In the genomic region with DNA sequence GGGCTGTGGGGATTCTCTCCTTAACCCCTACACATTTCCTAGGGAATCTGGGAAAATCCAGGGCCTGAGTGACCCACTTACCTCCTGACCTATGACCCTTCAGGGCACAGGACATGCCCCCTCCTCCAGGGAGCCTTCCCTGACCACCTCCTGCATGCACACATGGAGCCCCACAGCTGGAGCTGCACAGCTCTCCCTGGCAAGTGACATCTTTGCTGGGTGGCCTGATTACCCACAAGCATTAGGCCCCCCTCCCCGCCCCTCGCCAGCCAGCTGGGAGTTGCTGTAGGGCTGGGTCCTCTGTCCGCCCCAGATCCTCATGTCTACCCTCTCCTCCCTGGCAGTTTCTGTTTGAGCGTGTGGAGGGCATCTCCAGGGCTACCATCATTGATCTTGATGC, we compare ENCODE assay signal across 15 cellular contexts. TPM values are rescaled to one million over a fixed set of nuclear protein-coding genes. Genes with fewer than 3 reads are reported as not detected.
DNase-seq lines count a peak whose midpoint lies in the region; ATAC-seq, FAIRE-seq and TF ChIP-seq lines count a peak whose summit lies in the region.
"Had no signal": no experiment of that assay in that cellular context is flagged by ENCODE, and none has a peak within 500 bp of the region (broad histone marks: within the 10 kb centered on the region; RNA-seq: fewer than 3 reads in every experiment).

No MANE protein-coding gene starts in this region.

- no peak overlapping the region for H2BK12ac ChIP-seq in neuronal stem cell (ENCODE audit: low read length)

- CTCF ChIA-PET in GM12878 (lab: Yijun Ruan, JAX) = interaction anchor here (8.1 kb wide), 1 partner anchor 146 kb away, joined by 231 read pairs; no protein-coding TSS in a partner anchor

- no peaks in the 10 kb centered on the region for H3K36me3 ChIP-seq in GM12878 (ENCODE audit: control insufficient read depth in 2 of 2, insufficient read depth in 2 of 2, low read length in 1 of 2)
- peaks cover 0 to 2% of the 10 kb centered on the region in 2 donors for H3K36me3 ChIP-seq in neuronal stem cell (replicated peaks in 1 of 2; ENCODE audit: control insufficient read depth in 2 of 2, insufficient read depth in 2 of 2, low read length in 2 of 2)
- no peaks in the 10 kb centered on the region for H3K36me3 ChIP-seq in aorta (ENCODE audit: control insufficient read depth in 1 of 2, insufficient read depth in 2 of 2, low read length in 1 of 2)
- no peaks in the 10 kb centered on the region for H3K36me3 ChIP-seq in breast epithelium

- no peak overlapping the region for H3K4ac ChIP-seq in neuronal stem cell (ENCODE audit: low read length)

- intact Hi-C loops in left ventricle myocardium superior (cut with micrococcal nuclease) (no loop called here), cardiac septum (cut with DNase I) (no loop called here), GM12878 (cut with micrococcal nuclease; ENCODE audit: unreplicated experiment) (no loop called here), aorta (cut with DNase I) (no loop called here), breast epithelium (cut with DNase I; ENCODE audit: low total_unique reads) (loop anchor here (5.0 kb wide), 1 partner anchor 146 kb away; no protein-coding TSS in a partner anchor)

- WGBS in GM12878 (ENCODE audit: insufficient coverage, insufficient replicate concordance, low lambda C conversion rate, missing lambda C conversion rate) = 8% methylated on average over 4 of the region's 4 CpGs
- WGBS in neuronal stem cell (ENCODE audit: extremely low coverage in 2 of 2, insufficient read length in 2 of 2, insufficient replicate concordance in 1 of 2), 2 donors = no CpG with 5 or more reads among the region's 4 CpGs
- WGBS in aorta, 2 donors = 94 to 98% methylated on average over 4 of the region's 4 CpGs

- H3K18ac ChIP-seq in neuronal stem cell (ENCODE audit: low read length) = no peak overlapping the region

- H3K4me3 ChIP-seq in GM12878 = no peak overlapping the region
- H3K4me3 ChIP-seq in neuronal stem cell (ENCODE audit: low read length in 2 of 2) = no peak overlapping the region
- H3K4me3 ChIP-seq in aorta (ENCODE audit: low read length in 2 of 2) = no peak overlapping the region
- H3K4me3 ChIP-seq in breast epithelium = no peak overlapping the region

- TF ChIP-seq POLR2A in GM12878 (IDR thresholded peaks at IDR 0.05; ENCODE audit: low read depth, low read length) (no peak), breast epithelium (IDR thresholded peaks at IDR 0.05) (no peak)

- ATAC-seq in left ventricle myocardium superior (no peak), GM12878 (no peak), aorta (ENCODE audit: low FRiP score) (no peak)

- no peak overlapping the region for H2BK15ac ChIP-seq in neuronal stem cell (ENCODE audit: low read length)

- H4K91ac ChIP-seq in neuronal stem cell (ENCODE audit: low read depth, low read length, poor library complexity) = no peak overlapping the region

- H3K4me2 ChIP-seq in GM12878 (ENCODE audit: control insufficient read depth, insufficient read depth) = no peak overlapping the region
- H3K4me2 ChIP-seq in neuronal stem cell (ENCODE audit: insufficient read depth, low read length, poor library complexity, severe bottlenecking) = no peak overlapping the region

- DNase-seq in left ventricle myocardium superior (peak; percentile 18), cardiac septum (ENCODE audit: low spot score) (no peak), GM12878 (ENCODE audit: low read depth, low spot score) (no peak), neuronal stem cell (ENCODE audit: low spot score) (no peak), aorta (peak; percentile 24 to 62), NCI-H1092 (lab: John Stamatoyannopoulos, UW) (no peak), breast epithelium (ENCODE audit: low spot score in 2 of 2) (no peak), G401 (ENCODE audit: low spot score) (no peak)
- DNase-seq: C1 segment of cervical spinal cord; Calu3; CD4-positive, alpha-beta T cell; DMS 273 treated with DMSO at 0.1 percent for 48 hours; GOT3; H9 had no signal

- no peak for FAIRE-seq in GM12878 (lab: Jason Lieb, UNC)
- FAIRE-seq: GM12891 had no signal

- SMC1A ChIA-PET in GM12878 (lab: Charles Lee; ENCODE audit: uncharacterized antibody, unreplicated experiment) = no interaction called here

- no peak for TF ChIP-seq RAD21 in GM12878 (IDR thresholded peaks at IDR 0.05; ENCODE audit: insufficient read depth, low read depth, low read length)

- H2AFZ ChIP-seq in GM12878 (ENCODE audit: control insufficient read depth, low read depth, low read length) (no peak overlapping the region), neuronal stem cell (ENCODE audit: low read length) (no peak overlapping the region)

- TF ChIP-seq CTCF in GM12878 (IDR thresholded peaks at IDR 0.05 in 2 of 3, conservative IDR thresholded peaks at IDR 0.05 in 1 of 3; ENCODE audit: control insufficient read depth in 2 of 3, extremely low read depth in 1 of 3, insufficient read depth in 1 of 3, low read depth in 3 of 3, low read length in 3 of 3) (no peak), breast epithelium (IDR thresholded peaks at IDR 0.05) (no peak)

- RAD21 ChIA-PET in GM12878 (lab: Charles Lee; ENCODE audit: unreplicated experiment) = no interaction called here

- no peak overlapping the region for H2BK120ac ChIP-seq in neuronal stem cell (ENCODE audit: low read depth, low read length)

- H3K79me1 ChIP-seq in neuronal stem cell (ENCODE audit: low read depth, low read length) = no peaks in the 10 kb centered on the region

- no peaks in the 10 kb centered on the region for H3K79me2 ChIP-seq in GM12878 (ENCODE audit: control insufficient read depth, insufficient read depth, low read length)

- H3K14ac ChIP-seq in neuronal stem cell (ENCODE audit: low read length) = no peak overlapping the region

- in situ Hi-C loops in GM12878 (cut with MboI) (no loop called here), G401 (cut with HindIII; ENCODE audit: low sequenced_read_pairs) (no loop called here)

- H4K8ac ChIP-seq in neuronal stem cell (ENCODE audit: low read depth, low read length) = no peak overlapping the region

- peak overlapping the region; percentile 20 for H3K23ac ChIP-seq in neuronal stem cell (ENCODE audit: low read depth, low read length, poor library complexity)

- POLR2A ChIA-PET in GM12878 (lab: Charles Lee) = no interaction called here

- H4K20me1 ChIP-seq in GM12878 (ENCODE audit: control insufficient read depth, insufficient read depth) = no peaks in the 10 kb centered on the region

- H3K27me3 ChIP-seq in GM12878 (replicated peaks in 1 of 2; ENCODE audit: control insufficient read depth in 2 of 2, insufficient read depth in 2 of 2, low read length in 1 of 2) = no peaks in the 10 kb centered on the region; a peak in 1 of 4 replicates
- peaks cover 0 to 1% (median 0%) of the 10 kb centered on the region in 3 experiments for H3K27me3 ChIP-seq in neuronal stem cell (ENCODE audit: control insufficient read depth in 3 of 3, insufficient read depth in 3 of 3, low read depth in 1 of 3, low read length in 3 of 3)
- no peaks in the 10 kb centered on the region for H3K27me3 ChIP-seq in aorta (ENCODE audit: control insufficient read depth in 1 of 2, insufficient read depth in 2 of 2, low read length in 1 of 2)
- no peaks in the 10 kb centered on the region for H3K27me3 ChIP-seq in breast epithelium

- H3K9me3 ChIP-seq in GM12878 (replicated peaks; ENCODE audit: control insufficient read depth, insufficient read depth, low read length) (no peaks in the 10 kb centered on the region), neuronal stem cell (replicated peaks in 1 of 2; ENCODE audit: control insufficient read depth in 2 of 2, insufficient read depth in 1 of 2, low read depth in 1 of 2, low read length in 2 of 2) (no peaks in the 10 kb centered on the region), aorta (ENCODE audit: control insufficient read depth, low read length) (no peaks in the 10 kb centered on the region), breast epithelium (no peaks in the 10 kb centered on the region)

- H3K4me1 ChIP-seq in GM12878 (ENCODE audit: control insufficient read depth, insufficient read depth, low read length) (peaks cover 9% of the 10 kb centered on the region), neuronal stem cell (ENCODE audit: control insufficient read depth in 2 of 2, insufficient read depth in 1 of 2, low read depth in 1 of 2, low read length in 2 of 2) (peaks cover 14 to 15% of the 10 kb centered on the region in 2 donors), aorta (ENCODE audit: control insufficient read depth in 1 of 2, insufficient read depth in 2 of 2, low read length in 2 of 2) (no peaks in the 10 kb centered on the region), breast epithelium (peaks cover 0 to 4% of the 10 kb centered on the region in 2 donors)

- no peak overlapping the region for H3K9ac ChIP-seq in GM12878 (ENCODE audit: control insufficient read depth, insufficient read depth, low read length)
- no peak overlapping the region for H3K9ac ChIP-seq in neuronal stem cell (ENCODE audit: low read depth, low read length, poor library complexity)

- TF ChIP-seq EP300 in GM12878 (IDR thresholded peaks at IDR 0.05; ENCODE audit: borderline replicate concordance in 1 of 2, control insufficient read depth in 1 of 2, low read depth in 2 of 2, low read length in 2 of 2) = no peak

- H2AK5ac ChIP-seq in neuronal stem cell (ENCODE audit: low read depth, low read length) = peak overlapping the region; percentile 48

- H2BK5ac ChIP-seq in neuronal stem cell (ENCODE audit: low read length) = peak overlapping the region; percentile 45

- H3K27ac ChIP-seq in GM12878 (ENCODE audit: control insufficient read depth, insufficient read depth) = no peak overlapping the region
- no peak overlapping the region for H3K27ac ChIP-seq in neuronal stem cell (replicated peaks; ENCODE audit: low read length)
- no peak overlapping the region for H3K27ac ChIP-seq in aorta (ENCODE audit: low read depth in 1 of 2, low read length in 2 of 2)
- no peak overlapping the region for H3K27ac ChIP-seq in breast epithelium

- BruUV-seq in GM12878 (replicated peaks; lab: Mats Ljungman, UMichigan) = no TSS peak

RNA-seq across cellular contexts. Expression of gene HDAC11, which starts 21.4 kb away (rescaled TPM):
- total RNA-seq in left ventricle myocardium superior (39.8 TPM), cardiac septum (30.7 TPM), GM12878 (2014; rRNA removed) (0.16 and 0.62 TPM in 2 replicates), GM12878 (2014; rRNA removed; fragmentation: Illumina TruSeq; extraction: Trizol) (0.14 and 0.22 TPM in 2 replicates), GM12878 (2021) (0.33 and 0.80 TPM in 2 replicates), aorta (10 to 100 TPM; 16.8 to 19.9 TPM), breast epithelium (10 to 100 TPM; 14.2 to 21.7 (median 14.4) TPM)
- total RNA-seq in GM12878 (2013; cell fraction: nucleolus; rRNA removed) = 0.42 and 0.54 TPM in 2 replicates
- polyA plus RNA-seq in GM12878 (2011; ENCODE audit: low read depth) = 0.89 TPM
- polyA plus RNA-seq in GM12878 (2011; rRNA removed) (0.73 and 0.75 TPM in 2 replicates), GM12878 (2014; fragmentation: Illumina TruSeq; extraction: Trizol) (0.07 TPM in 1 of 2 replicates, not detected in the other), GM12878 (2014; fragmentation: Nextera tagmentation; extraction: Ambion mirVana) (under 1 TPM in 1 of 2 experiments, not detected in 1; 0.04 TPM), GM12878 (2014; rRNA removed) (0.11 and 0.76 TPM in 2 replicates), GM12878 (2016; fragmentation: Nextera tagmentation; extraction: Ambion mirVana) (under 1 TPM; 0.11 to 0.13 TPM), aorta (10 to 100 TPM; 18.9 to 22.2 TPM)
- polyA plus RNA-seq in GM12878 (2011; cell fraction: cytosol; rRNA removed) = 1.1 and 1.2 TPM in 2 replicates
- 0.66 and 1.2 TPM in 2 replicates for polyA plus RNA-seq in GM12878 (2011; cell fraction: nucleus; rRNA removed)
- 0.95 and 1.7 TPM in 2 replicates for polyA plus RNA-seq in GM12878 (2012)
- polyA minus RNA-seq in GM12878 (2011; rRNA and poly(A)+ RNA removed) = 0.66 and 1.2 TPM in 2 replicates
- not detected in 2 replicates for polyA minus RNA-seq in GM12878 (2011; cell fraction: cytosol; rRNA and poly(A)+ RNA removed)
- 0.60 and 0.86 TPM in 2 replicates for polyA minus RNA-seq in GM12878 (2011; cell fraction: nucleus; rRNA and poly(A)+ RNA removed)
- 7.3 TPM for polyA plus RNA-seq in neuronal stem cell (2013, experiment 1 of 2)
- 7.6 TPM for polyA plus RNA-seq in neuronal stem cell (2013, experiment 2 of 2)
- 15.3 and 30.3 TPM in 2 replicates for total RNA-seq in G401 (2014; rRNA removed; shearing (Covaris generic))

RNA-seq across cellular contexts. Expression of gene FBLN2, which starts 47.4 kb away (rescaled TPM):
- total RNA-seq in left ventricle myocardium superior = 53.8 TPM
- total RNA-seq in cardiac septum = 64.6 TPM
- not detected in 2 replicates for total RNA-seq in GM12878 (2013; cell fraction: nucleolus; rRNA removed)
- total RNA-seq in GM12878 (2014; rRNA removed) = 0.11 TPM in 2 replicates
- 0.13 TPM in 1 of 2 replicates, not detected in the other for total RNA-seq in GM12878 (2014; rRNA removed; fragmentation: Illumina TruSeq; extraction: Trizol)
- 0.27 and 0.41 TPM in 2 replicates for total RNA-seq in GM12878 (2021)
- 0.14 TPM for polyA plus RNA-seq in GM12878 (2011; ENCODE audit: low read depth)
- polyA plus RNA-seq in GM12878 (2011; rRNA removed) = 0.03 and 0.04 TPM in 2 replicates
- polyA plus RNA-seq in GM12878 (2011; cell fraction: cytosol; rRNA removed) = 0.03 and 0.06 TPM in 2 replicates
- polyA plus RNA-seq in GM12878 (2011; cell fraction: nucleus; rRNA removed) = 0.04 and 0.06 TPM in 2 replicates
- polyA plus RNA-seq in GM12878 (2012) = 0.12 and 0.32 TPM in 2 replicates
- polyA plus RNA-seq in GM12878 (2014; fragmentation: Illumina TruSeq; extraction: Trizol) = 0.10 TPM in 1 of 2 replicates, not detected in the other
- not detected for polyA plus RNA-seq in GM12878 (2014; fragmentation: Nextera tagmentation; extraction: Ambion mirVana)
- polyA plus RNA-seq in GM12878 (2014; rRNA removed) = 0.22 and 0.37 TPM in 2 replicates
- polyA plus RNA-seq in GM12878 (2016; fragmentation: Nextera tagmentation; extraction: Ambion mirVana) = under 1 TPM; 0.03 to 0.39 TPM
- polyA minus RNA-seq in GM12878 (2011; rRNA and poly(A)+ RNA removed) = not detected in 2 replicates
- polyA minus RNA-seq in GM12878 (2011; cell fraction: cytosol; rRNA and poly(A)+ RNA removed) = not detected in 2 replicates
- not detected in 2 replicates for polyA minus RNA-seq in GM12878 (2011; cell fraction: nucleus; rRNA and poly(A)+ RNA removed)
- polyA plus RNA-seq in neuronal stem cell (2013, experiment 1 of 2) = 12.1 TPM
- polyA plus RNA-seq in neuronal stem cell (2013, experiment 2 of 2) = 12.3 TPM
- total RNA-seq in aorta = 100 to 1,000 TPM; 117 to 494 TPM
- 10 to 100 TPM; 16.7 to 19.9 TPM for polyA plus RNA-seq in aorta
- 100 to 1,000 TPM in 1 of 3 donors, 10 to 100 TPM in 2; 43.5 to 663 (median 81.3) TPM for total RNA-seq in breast epithelium
- 2.4 and 5.0 TPM in 2 replicates for total RNA-seq in G401 (2014; rRNA removed; shearing (Covaris generic))
- total RNA-seq: Calu3 had no signal

Comparison
In these comparisons a context has a peak if more than half of its experiments do, and no peak if none do; other contexts are left out.
1. DNase-seq: peak in left ventricle myocardium superior (single experiment) and aorta (2 of 2); none in cardiac septum (single experiment), GM12878 (single experiment), neuronal stem cell (single experiment), NCI-H1092 (single experiment), breast epithelium (0 of 2) and G401 (single experiment).